ENCODE assay signal across 15 cellular contexts in genomic region chr12:48862691-48863090, GRCh38.
"Had no signal": no experiment of that assay in that cellular context is flagged by ENCODE, and none has a peak within 500 bp of the region (broad histone marks: within the 10 kb centered on the region; RNA-seq: fewer than 3 reads in every experiment).

No MANE protein-coding gene starts in this region.

- H3K27me3 ChIP-seq: uterus had no signal

- H3K4me3 ChIP-seq: gastrocnemius medialis, left lung, uterus had no signal

- H3K4me3 Mint-ChIP-seq: activated CD4-positive, alpha-beta memory T cell treated with anti-CD3 and anti-CD28 coated beads for 36 hours; activated naive CD8-positive, alpha-beta T cell had no signal

- DNase-seq: activated CD4-positive, alpha-beta memory T cell treated with anti-CD3 and anti-CD28 coated beads for 36 hours; activated gamma-delta T cell; activated T-cell treated with anti-CD3 and anti-CD28 coated beads, Interleukin-2, amount 50 U/mL, for 48 hours; aorta; effector memory CD4-positive, alpha-beta T cell; gastrocnemius medialis; left lung; mesenchymal stem cell; small intestine; stomach; T-helper 9 cell; uterus had no signal

- H3K36me3 Mint-ChIP-seq: activated CD4-positive, alpha-beta memory T cell treated with anti-CD3 and anti-CD28 coated beads for 36 hours had no signal

- ATAC-seq: gastrocnemius medialis, left lung had no signal

- H3K9me3 Mint-ChIP-seq: activated CD4-positive, alpha-beta memory T cell treated with anti-CD3 and anti-CD28 coated beads for 36 hours had no signal

- H3K4me1 ChIP-seq: uterus had no signal

- H3K27ac Mint-ChIP-seq: activated CD4-positive, alpha-beta memory T cell treated with anti-CD3 and anti-CD28 coated beads for 36 hours; activated naive CD8-positive, alpha-beta T cell had no signal

- H3K9me3 ChIP-seq: gastrocnemius medialis, left lung, neutrophil, stomach, uterus had no signal

- H3K27ac ChIP-seq: epithelial cell of prostate, gastrocnemius medialis, left lung, neutrophil, stomach, uterus had no signal

- H3K36me3 ChIP-seq: gastrocnemius medialis, neutrophil, uterus had no signal
